Comparison of ENCODE assay signal across 31 cellular contexts in the genomic region with DNA sequence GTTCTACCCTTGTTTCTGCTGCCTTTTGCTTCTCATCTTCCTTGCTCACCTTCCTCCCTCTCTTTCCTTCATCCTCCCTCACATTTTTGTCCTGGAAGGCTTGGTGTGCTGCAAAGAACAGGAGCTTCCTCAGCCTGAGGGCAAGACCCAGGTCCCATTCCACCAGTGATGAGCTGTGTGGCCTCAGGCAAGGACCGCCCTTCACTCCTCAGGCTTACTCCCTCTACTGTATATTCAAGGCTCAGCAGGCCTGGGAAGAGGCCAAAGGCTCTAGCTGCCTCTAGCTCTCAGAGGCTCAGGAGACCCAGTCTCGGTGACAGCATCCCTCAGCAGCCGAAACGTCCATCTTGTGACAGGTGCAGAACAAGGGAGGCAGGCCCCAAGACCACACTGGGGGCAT.
DNase-seq lines count a peak whose midpoint lies in the region; TF ChIP-seq lines count a peak whose summit lies in the region.
"Had no signal": no experiment of that assay in that cellular context is flagged by ENCODE, and none has a peak within 500 bp of the region (broad histone marks: within the 10 kb centered on the region; RNA-seq: fewer than 3 reads in every experiment).

No MANE protein-coding gene starts in this region.

- H3K9me2 ChIP-seq in OCI-LY7 (ENCODE audit: insufficient read depth, low read length), result no peaks in the 10 kb centered on the region

- H3K27ac Mint-ChIP-seq in endodermal cell, result no peak overlapping the region
- H3K27ac Mint-ChIP-seq: activated T-helper 1 cell treated with anti-CD3 and anti-CD28 coated beads, Interleukin-12 subunit alpha, Interleukin-12 subunit beta, Interleukin-2, Interleukin-4 antibody, amounts not matched to agents 30 ng/mL and 10 ng/mL and 1 ng/mL, durations not matched to agents 14 hours and 24 hours and 36 hours; B cell; CD8-positive, alpha-beta T cell; natural killer cell treated with Interleukin-12 subunit alpha and Interleukin-12 subunit beta and Interleukin-15 and Interleukin-18, amount 100 ng/mL, for 72 hours; type B pancreatic cell had no signal

- BruUV-seq in OCI-LY7 (replicated peaks; lab: Mats Ljungman, UMichigan), result no TSS peak

- peak; percentile 76 for DNase-seq in DMS 273 (lab: John Stamatoyannopoulos, UW; ENCODE audit: unreplicated experiment)
- DNase-seq in H7, result peak; percentile 56
- DNase-seq in RPMI8226, result peak; percentile 40
- DNase-seq in endodermal cell, result no peak
- DNase-seq in GDM1 (lab: John Stamatoyannopoulos, UW), result no peak
- no peak for DNase-seq in OCI-LY7 (ENCODE audit: low spot score)
- DNase-seq in NCI-H2081 treated with DMSO at 0.1 percent for 48 hours (lab: John Stamatoyannopoulos, UW), result no peak
- DNase-seq in spleen, result no peak
- DNase-seq: activated CD4-positive, CD25-positive, alpha-beta regulatory T cell; activated CD8-positive, alpha-beta memory T cell treated with anti-CD3 and anti-CD28 coated beads, Interleukin-2, amount 50 U/mL, for 4 hours; activated naive CD4-positive, alpha-beta T cell treated with anti-CD3 and anti-CD28 coated beads, Interleukin-2, amount 50 U/mL, for 16 hours; amniotic stem cell; CD8-positive, alpha-beta T cell; DMS153; effector CD4-positive, alpha-beta T cell; Kasumi-1; mucosa of descending colon; NCI-H1092; NCI-H1930; NCI-H2227 treated with DMSO at 0.1 percent for 48 hours; NCI-H748 treated with DMSO at 0.1 percent for 48 hours; PC-3; SHP77 treated with DMSO at 0.1 percent for 48 hours had no signal

- H3K4me3 ChIP-seq in H7 (ENCODE audit: insufficient read depth, low read depth, low read length), result no peak overlapping the region
- no peak overlapping the region for H3K4me3 ChIP-seq in endodermal cell (ENCODE audit: low read length)
- H3K4me3 ChIP-seq in OCI-LY7 (ENCODE audit: low read depth, low read length, poor library complexity, severe bottlenecking), result no peak overlapping the region
- H3K4me3 ChIP-seq in spleen, result no peak overlapping the region
- H3K4me3 ChIP-seq: A549, lung, mucosa of descending colon, right atrium auricular region had no signal

- no peaks in the 10 kb centered on the region for H3K36me3 Mint-ChIP-seq in endodermal cell (ENCODE audit: low read depth)
- H3K36me3 Mint-ChIP-seq: CD8-positive, alpha-beta T cell; natural killer cell treated with Interleukin-12 subunit alpha and Interleukin-12 subunit beta and Interleukin-15 and Interleukin-18, amount 100 ng/mL, for 72 hours had no signal

- no peak overlapping the region for H3K4me3 Mint-ChIP-seq in endodermal cell
- H3K4me3 Mint-ChIP-seq: activated T-helper 1 cell treated with anti-CD3 and anti-CD28 coated beads, Interleukin-12 subunit alpha, Interleukin-12 subunit beta, Interleukin-2, Interleukin-4 antibody, amounts not matched to agents 30 ng/mL and 10 ng/mL and 1 ng/mL, durations not matched to agents 14 hours and 24 hours and 36 hours; B cell; CD8-positive, alpha-beta T cell; natural killer cell treated with Interleukin-12 subunit alpha and Interleukin-12 subunit beta and Interleukin-15 and Interleukin-18, amount 100 ng/mL, for 72 hours; type B pancreatic cell had no signal

- POLR2A ChIA-PET in OCI-LY7 (lab: Charles Lee), result interaction anchor here (0.5 kb wide), 1 partner anchor 125 kb away, joined by 3 read pairs; no protein-coding TSS in a partner anchor

- H2AFZ ChIP-seq in OCI-LY7 (ENCODE audit: low read length), result no peak overlapping the region

- H3K4me1 Mint-ChIP-seq in endodermal cell, result peaks cover 4% of the 10 kb centered on the region
- H3K4me1 Mint-ChIP-seq: B cell had no signal

- 89 to 91% methylated on average over 4 of the region's 4 CpGs for WGBS in endodermal cell (ENCODE audit: insufficient coverage in 1 of 2, insufficient read length in 1 of 2), 2 experiments
- WGBS in spleen, 5 donors, result 83 to 95% (median 91%) methylated on average over 4 of the region's 4 CpGs

- TF ChIP-seq CTCF in endodermal cell (conservative IDR thresholded peaks at IDR 0.05), result peak; percentile 56
- TF ChIP-seq CTCF in OCI-LY7 (conservative IDR thresholded peaks at IDR 0.05; ENCODE audit: low read length), result no peak
- no peak for TF ChIP-seq CTCF in spleen (IDR thresholded peaks at IDR 0.05 in 8 of 11, conservative IDR thresholded peaks at IDR 0.05 in 3 of 11)

- H3K4me1 ChIP-seq in endodermal cell (ENCODE audit: control insufficient read depth, insufficient read depth, low read length) (no peaks in the 10 kb centered on the region), OCI-LY7 (ENCODE audit: insufficient read depth, low read length, poor library complexity, severe bottlenecking) (no peaks in the 10 kb centered on the region), spleen (peaks cover 0 to 6% (median 2%) of the 10 kb centered on the region in 6 donors)
- H3K4me1 ChIP-seq: A549 had no signal

- H3K27me3 Mint-ChIP-seq in endodermal cell (ENCODE audit: insufficient read depth), result no peaks in the 10 kb centered on the region

- no peaks in the 10 kb centered on the region for H4K20me1 ChIP-seq in OCI-LY7 (ENCODE audit: insufficient read depth, low read length)

- no peaks in the 10 kb centered on the region for H3K9me3 Mint-ChIP-seq in endodermal cell
- H3K9me3 Mint-ChIP-seq: activated T-helper 1 cell treated with anti-CD3 and anti-CD28 coated beads, Interleukin-12 subunit alpha, Interleukin-12 subunit beta, Interleukin-2, Interleukin-4 antibody, amounts not matched to agents 30 ng/mL and 10 ng/mL and 1 ng/mL, durations not matched to agents 14 hours and 24 hours and 36 hours; CD8-positive, alpha-beta T cell; natural killer cell treated with Interleukin-12 subunit alpha and Interleukin-12 subunit beta and Interleukin-15 and Interleukin-18, amount 100 ng/mL, for 72 hours; type B pancreatic cell had no signal

- no peaks in the 10 kb centered on the region for H3K9me3 ChIP-seq in endodermal cell (ENCODE audit: control insufficient read depth, low read length)
- no peaks in the 10 kb centered on the region for H3K9me3 ChIP-seq in OCI-LY7 (ENCODE audit: low read length)
- no peaks in the 10 kb centered on the region for H3K9me3 ChIP-seq in spleen
- H3K9me3 ChIP-seq: A549, mucosa of descending colon, right atrium auricular region had no signal

- CTCF ChIA-PET in OCI-LY7 (lab: Charles Lee; ENCODE audit: unreplicated experiment), result no interaction called here

- no peak overlapping the region for H3K9ac ChIP-seq in endodermal cell (ENCODE audit: extremely low read depth, low read length, poor library complexity, severe bottlenecking)

- no peaks in the 10 kb centered on the region for H3K27me3 ChIP-seq in H7 (ENCODE audit: control insufficient read depth, insufficient read depth, low read length)
- no peaks in the 10 kb centered on the region for H3K27me3 ChIP-seq in endodermal cell (ENCODE audit: control insufficient read depth, insufficient read depth, low read length, poor library complexity, severe bottlenecking)
- H3K27me3 ChIP-seq in spleen (replicated peaks in 1 of 7), result peaks cover 0 to 20% (median 0%) of the 10 kb centered on the region in 7 donors
- H3K27me3 ChIP-seq: right atrium auricular region had no signal

- intact Hi-C loops in OCI-LY7 (cut with micrococcal nuclease; ENCODE audit: unreplicated experiment) (no loop called here), spleen (cut with DNase I; ENCODE audit: low total_unique reads) (no loop called here)

- no peak overlapping the region for H3K27ac ChIP-seq in endodermal cell (ENCODE audit: low read depth, low read length)
- no peak overlapping the region for H3K27ac ChIP-seq in OCI-LY7 (ENCODE audit: low read depth, low read length, poor library complexity, severe bottlenecking)
- no peak overlapping the region for H3K27ac ChIP-seq in spleen
- H3K27ac ChIP-seq: A549, epithelial cell of prostate, right atrium auricular region had no signal

- no peaks in the 10 kb centered on the region for H3K36me3 ChIP-seq in H7 (replicated peaks; ENCODE audit: control insufficient read depth, insufficient read depth, low read length)
- no peaks in the 10 kb centered on the region for H3K36me3 ChIP-seq in endodermal cell (ENCODE audit: control insufficient read depth, insufficient read depth, low read length)
- no peaks in the 10 kb centered on the region for H3K36me3 ChIP-seq in OCI-LY7 (ENCODE audit: insufficient read depth, low read length)
- no peaks in the 10 kb centered on the region for H3K36me3 ChIP-seq in spleen
- H3K36me3 ChIP-seq: right atrium auricular region had no signal

- no peaks in the 10 kb centered on the region for H3K79me2 ChIP-seq in OCI-LY7 (ENCODE audit: insufficient read depth, low read depth, low read length)

- TF ChIP-seq POLR2A in spleen (IDR thresholded peaks at IDR 0.05), result no peak

- no peak overlapping the region for H3K4me2 ChIP-seq in OCI-LY7 (ENCODE audit: low read length)
- H3K4me2 ChIP-seq: A549 had no signal

Comparison
In these comparisons a context has a peak if more than half of its experiments do, and no peak if none do; other contexts are left out.
1. DNase-seq: peak in DMS 273 (single experiment), H7 (single experiment) and RPMI8226 (single experiment); none in endodermal cell (single experiment), GDM1 (single experiment), OCI-LY7 (single experiment), NCI-H2081 treated with DMSO at 0.1 percent for 48 hours (single experiment) and spleen (single experiment).